ENCODE assay signal across 9 cellular contexts in the genomic region with DNA sequence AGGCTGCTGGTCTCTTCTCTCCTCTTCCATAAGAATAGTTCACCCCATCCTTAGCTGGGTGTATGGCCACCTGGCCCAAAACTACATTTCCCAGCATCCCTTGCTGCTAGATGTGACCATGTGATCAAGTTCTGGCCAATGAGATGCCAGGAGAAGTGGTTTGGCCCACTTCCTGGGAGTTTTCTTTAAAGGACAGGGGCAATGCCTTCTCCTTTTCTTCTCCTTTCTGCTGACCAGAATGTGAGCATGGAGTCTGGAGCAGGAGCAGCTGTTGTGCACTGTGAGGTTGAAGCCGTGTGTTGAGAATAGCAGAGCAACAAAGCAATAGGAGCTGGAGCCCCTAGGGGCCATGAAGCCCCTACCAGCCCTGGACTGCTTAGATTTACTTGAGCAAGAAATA. TPM values are rescaled to one million over a fixed set of nuclear protein-coding genes. Genes with fewer than 3 reads are reported as not detected.
DNase-seq lines count a peak whose midpoint lies in the region; ATAC-seq and TF ChIP-seq lines count a peak whose summit lies in the region.
"Had no signal": no experiment of that assay in that cellular context is flagged by ENCODE, and none has a peak within 500 bp of the region (broad histone marks: within the 10 kb centered on the region; RNA-seq: fewer than 3 reads in every experiment).

No MANE protein-coding gene starts in this region.

- H2AFZ ChIP-seq in fibroblast of lung (ENCODE audit: low read length), result peak overlapping the region; percentile 6

- H3K27me3 Mint-ChIP-seq in nephron (ENCODE audit: low read depth), result no peaks in the 10 kb centered on the region

- ATAC-seq in upper lobe of right lung (peak; percentile 91), GM18873 (IDR thresholded peaks at IDR 0.05; ENCODE audit: low FRiP score, unreplicated experiment) (no peak)

- no peaks in the 10 kb centered on the region for H4K20me1 ChIP-seq in fibroblast of lung (ENCODE audit: control insufficient read depth, extremely low read depth, insufficient read depth, low read length)

- in situ Hi-C loops in Caki2 (cut with HindIII; ENCODE audit: low pct_unique_long_range_greater_than_20kb, low sequenced_read_pairs), result no loop called here

- H3K9me3 ChIP-seq in fibroblast of lung (ENCODE audit: control insufficient read depth, insufficient read depth, low read depth, low read length), result no peaks in the 10 kb centered on the region
- no peaks in the 10 kb centered on the region for H3K9me3 ChIP-seq in upper lobe of right lung
- H3K9me3 ChIP-seq: tibial nerve had no signal

- no peak overlapping the region for H3K4me2 ChIP-seq in fibroblast of lung (ENCODE audit: extremely low read depth, insufficient read depth, low read length)

- no peak overlapping the region for H3K4me3 ChIP-seq in H7 (ENCODE audit: insufficient read depth, low read depth, low read length)
- H3K4me3 ChIP-seq in fibroblast of lung (replicated peaks in 1 of 4; ENCODE audit: control extremely low read depth in 1 of 4, insufficient read depth in 1 of 4, low read depth in 3 of 4, low read length in 4 of 4), result no peak overlapping the region
- no peak overlapping the region for H3K4me3 ChIP-seq in upper lobe of right lung
- H3K4me3 ChIP-seq: tibial nerve had no signal

- DNase-seq in Caki2 (ENCODE audit: low read depth), result peak; percentile 61
- DNase-seq in H7, result peak; percentile 92
- DNase-seq in NOMO-1 (lab: John Stamatoyannopoulos, UW; ENCODE audit: unreplicated experiment in 2 of 2), result peak; percentile 71 to 77
- DNase-seq in activated T-cell treated with anti-CD3 and anti-CD28 coated beads for 4 hours, result peak; percentile 55
- peak; percentile 76 to 91 for DNase-seq in fibroblast of lung (ENCODE audit: low read depth in 2 of 2)
- no peak for DNase-seq in upper lobe of right lung

- H3K4me1 Mint-ChIP-seq in nephron, result peaks cover 42% of the 10 kb centered on the region

- H3K36me3 ChIP-seq in H7 (replicated peaks; ENCODE audit: control insufficient read depth, insufficient read depth, low read length) (no peaks in the 10 kb centered on the region), fibroblast of lung (ENCODE audit: control insufficient read depth, insufficient read depth, low read length) (no peaks in the 10 kb centered on the region), upper lobe of right lung (no peaks in the 10 kb centered on the region)
- H3K36me3 ChIP-seq: tibial nerve had no signal

- H3K27ac Mint-ChIP-seq in nephron, result peak overlapping the region; percentile 90 to 93 (median 92)

- intact Hi-C loops in upper lobe of right lung (cut with DNase I), result no loop called here

- H3K9me3 Mint-ChIP-seq in nephron, result no peaks in the 10 kb centered on the region

- H3K9ac ChIP-seq in fibroblast of lung (ENCODE audit: insufficient read depth, low read length), result no peak overlapping the region

- H3K27ac ChIP-seq in fibroblast of lung (ENCODE audit: insufficient read depth, low read length) (no peak overlapping the region), upper lobe of right lung (peak overlapping the region; percentile 55)

- H3K27me3 ChIP-seq in H7 (ENCODE audit: control insufficient read depth, insufficient read depth, low read length) (peaks cover 1% of the 10 kb centered on the region; the same call in 1 of the 2 replicates), fibroblast of lung (ENCODE audit: control insufficient read depth, insufficient read depth, low read length) (no peaks in the 10 kb centered on the region), upper lobe of right lung (no peaks in the 10 kb centered on the region)
- H3K27me3 ChIP-seq: tibial nerve had no signal

- H3K4me3 Mint-ChIP-seq in nephron, result no peak overlapping the region

- H3K4me1 ChIP-seq in fibroblast of lung (ENCODE audit: control insufficient read depth, extremely low read depth, insufficient read depth, low read length) (peaks cover 2% of the 10 kb centered on the region), upper lobe of right lung (no peaks in the 10 kb centered on the region)

- H3K36me3 Mint-ChIP-seq in nephron (ENCODE audit: low read depth), result no peaks in the 10 kb centered on the region

- no peak for TF ChIP-seq CTCF in fibroblast of lung (conservative IDR thresholded peaks at IDR 0.05 in 1 of 2, IDR thresholded peaks at IDR 0.05 in 1 of 2; ENCODE audit: low read depth in 1 of 2, low read length in 2 of 2)
- TF ChIP-seq CTCF in nephron (IDR thresholded peaks at IDR 0.05; ENCODE audit: unreplicated experiment in 3 of 3), result no peak
- no peak for TF ChIP-seq CTCF in upper lobe of right lung (IDR thresholded peaks at IDR 0.05)

- no peaks in the 10 kb centered on the region for H3K79me2 ChIP-seq in fibroblast of lung (ENCODE audit: control insufficient read depth, insufficient read depth, low read length)

RNA-seq across cellular contexts. Expression of a gene that starts 36.8 kb away (rescaled TPM):
- total RNA-seq in Caki2 (2014; rRNA removed; shearing (Covaris generic); ENCODE audit: low replicate concordance), result not detected in 2 replicates
- not detected in 2 replicates for total RNA-seq in H7 (2014; rRNA removed; shearing (Covaris generic))
- total RNA-seq in fibroblast of lung, result 0.17 and 0.26 TPM in 2 replicates
- 0.14 and 0.16 TPM in 2 replicates for polyA plus RNA-seq in fibroblast of lung
- polyA plus RNA-seq in fibroblast of lung (2012), result 0.12 TPM in 1 of 2 replicates, not detected in the other
- polyA minus RNA-seq in fibroblast of lung (ENCODE audit: low replicate concordance), result not detected in 2 replicates
- total RNA-seq in upper lobe of right lung, result not detected

RNA-seq across cellular contexts. Expression of a gene that starts 41.8 kb away (rescaled TPM):
- total RNA-seq in Caki2 (2014; rRNA removed; shearing (Covaris generic); ENCODE audit: low replicate concordance), result 67.2 and 70.5 TPM in 2 replicates
- total RNA-seq in H7 (2014; rRNA removed; shearing (Covaris generic)), result 71.2 and 80.5 TPM in 2 replicates
- 33.1 and 34.2 TPM in 2 replicates for total RNA-seq in fibroblast of lung
- 51.9 and 62.1 TPM in 2 replicates for polyA plus RNA-seq in fibroblast of lung
- 64.3 and 83.1 TPM in 2 replicates for polyA plus RNA-seq in fibroblast of lung (2012)
- polyA minus RNA-seq in fibroblast of lung (ENCODE audit: low replicate concordance), result 33.0 and 46.7 TPM in 2 replicates
- total RNA-seq in upper lobe of right lung, result 25.6 TPM

RNA-seq across cellular contexts. Expression of a gene that starts 57.8 kb away (rescaled TPM):
- total RNA-seq in Caki2 (2014; rRNA removed; shearing (Covaris generic); ENCODE audit: low replicate concordance), result 23.1 and 34.4 TPM in 2 replicates
- total RNA-seq in H7 (2014; rRNA removed; shearing (Covaris generic)), result 19.2 and 20.9 TPM in 2 replicates
- total RNA-seq in fibroblast of lung (14.4 and 14.9 TPM in 2 replicates), upper lobe of right lung (16.7 TPM)
- 15.4 and 21.1 TPM in 2 replicates for polyA plus RNA-seq in fibroblast of lung
- 15.8 and 22.9 TPM in 2 replicates for polyA plus RNA-seq in fibroblast of lung (2012)
- 19.8 and 21.4 TPM in 2 replicates for polyA minus RNA-seq in fibroblast of lung (ENCODE audit: low replicate concordance)
